ENCODE assay signal across 21 cellular contexts in the genomic region with DNA sequence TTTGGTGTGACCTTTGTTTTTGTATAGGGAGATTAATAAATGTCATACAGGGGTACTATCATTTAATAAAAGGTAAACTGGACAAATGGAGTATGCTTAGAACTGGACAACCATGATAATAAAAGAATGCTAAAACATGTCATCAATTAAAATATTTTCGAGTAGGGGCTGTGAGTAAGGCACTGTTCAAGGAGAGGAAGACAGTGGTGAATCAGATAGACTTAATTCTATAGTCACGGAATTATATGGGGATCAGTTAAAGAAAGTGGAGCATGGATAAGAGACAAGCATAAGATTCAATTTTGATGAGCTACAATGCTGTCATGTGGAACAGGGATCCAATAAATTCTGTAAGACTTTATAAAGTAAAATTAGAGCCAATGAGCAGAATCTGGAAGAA.
"Had no signal": no experiment of that assay in that cellular context is flagged by ENCODE, and none has a peak within 500 bp of the region (broad histone marks: within the 10 kb centered on the region; RNA-seq: fewer than 3 reads in every experiment).

No MANE protein-coding gene starts in this region.

- H3K27me3 ChIP-seq: esophagus muscularis mucosa, heart right ventricle, pancreas, stomach had no signal

- H3K36me3 ChIP-seq: esophagus muscularis mucosa, heart right ventricle, pancreas, stomach, thoracic aorta had no signal

- H3K36me3 Mint-ChIP-seq: mesothelial cell of epicardium, natural killer cell had no signal

- H3K9me3 ChIP-seq: esophagus muscularis mucosa, heart right ventricle, pancreas, stomach, thoracic aorta had no signal

- H3K27ac Mint-ChIP-seq: dendritic cell treated with granulocyte-macrophage colony-stimulating factor and Interleukin-4, amounts not matched to agents 40 ng/mL and 50 ng/mL, for 4 days; effector memory CD8-positive, alpha-beta T cell; mesothelial cell of epicardium; natural killer cell; progenitor cell of endocrine pancreas had no signal

- H3K4me1 Mint-ChIP-seq: natural killer cell, neural crest cell had no signal

- ATAC-seq: effector memory CD8-positive, alpha-beta T cell; heart right ventricle; left lobe of liver; natural killer cell; pancreas; right cardiac atrium had no signal

- H3K4me3 ChIP-seq: esophagus muscularis mucosa, heart right ventricle, pancreas, stomach, thoracic aorta had no signal

- H3K4me3 Mint-ChIP-seq: dendritic cell treated with granulocyte-macrophage colony-stimulating factor and Interleukin-4, amounts not matched to agents 40 ng/mL and 50 ng/mL, for 4 days; effector memory CD8-positive, alpha-beta T cell; mesothelial cell of epicardium; natural killer cell; neural crest cell had no signal

- H3K4me1 ChIP-seq: esophagus muscularis mucosa, pancreas, stomach had no signal

- DNase-seq: effector memory CD8-positive, alpha-beta T cell; heart right ventricle; hypothalamus; natural killer cell; nucleus accumbens; pancreas; right cardiac atrium; small intestine; stimulated activated CD4-positive, alpha-beta T cell treated with anti-CD3 and anti-CD28 coated beads, Interleukin-12 subunit alpha, Interleukin-12 subunit beta, amount 100 ng/mL, for 4 hours; stimulated activated naive CD4-positive, alpha-beta T cell; stomach; substantia nigra; trophoblast cell had no signal

- H3K27ac ChIP-seq: epithelial cell of prostate, esophagus muscularis mucosa, heart right ventricle, pancreas, stomach, thoracic aorta had no signal

- H3K9me3 Mint-ChIP-seq: dendritic cell treated with granulocyte-macrophage colony-stimulating factor and Interleukin-4, amounts not matched to agents 40 ng/mL and 50 ng/mL, for 4 days; effector memory CD8-positive, alpha-beta T cell; mesothelial cell of epicardium; natural killer cell; neural crest cell had no signal
